Comparison of ENCODE assay signal across 8 cellular contexts in genomic region chr2:74188018-74188601, GRCh38. TPM values are rescaled to one million over a fixed set of nuclear protein-coding genes. Genes with fewer than 3 reads are reported as not detected.
DNase-seq lines count a peak whose midpoint lies in the region; ATAC-seq, FAIRE-seq and TF ChIP-seq lines count a peak whose summit lies in the region.

No MANE protein-coding gene starts in this region.

- RAD21 ChIA-PET in GM12878 (lab: Charles Lee; ENCODE audit: unreplicated experiment): interaction anchor here (0.9 to 1.9 kb wide), 3 partner anchors 10 to 20 kb away, joined by 3 to 5 read pairs (median 4); partner anchors contain the start of gene MOB1A

- H3K9me3 ChIP-seq in MG63 (no peaks in the 10 kb centered on the region), GM12878 (replicated peaks; ENCODE audit: control insufficient read depth, insufficient read depth, low read length) (no peaks in the 10 kb centered on the region)

- no peak for ATAC-seq in GM12878
- ATAC-seq in GM21528 (IDR thresholded peaks at IDR 0.05; ENCODE audit: low FRiP score, unreplicated experiment): no peak
- no peak for ATAC-seq in GM18861 (IDR thresholded peaks at IDR 0.05; ENCODE audit: unreplicated experiment)
- ATAC-seq in HG03280 (IDR thresholded peaks at IDR 0.05; ENCODE audit: unreplicated experiment): no peak

- no peak overlapping the region for H3K9ac ChIP-seq in GM12878 (ENCODE audit: control insufficient read depth, insufficient read depth, low read length)

- intact Hi-C loops in GM12878 (cut with micrococcal nuclease; ENCODE audit: unreplicated experiment) (no loop called here), lower leg skin (cut with DNase I; ENCODE audit: low total_unique reads) (no loop called here)

- peak; percentile 81 for FAIRE-seq in GM12878 (lab: Jason Lieb, UNC)

- H3K27me3 ChIP-seq in MG63 (no peaks in the 10 kb centered on the region), GM12878 (replicated peaks in 1 of 2; ENCODE audit: control insufficient read depth in 2 of 2, insufficient read depth in 2 of 2, low read length in 1 of 2) (no peaks in the 10 kb centered on the region)

- DNase-seq in DMS 273 treated with DMSO at 0.1 percent for 48 hours (lab: John Stamatoyannopoulos, UW): peak; percentile 51
- peak; percentile 92 for DNase-seq in MG63
- no peak for DNase-seq in GM12878 (ENCODE audit: low read depth, low spot score)
- peak; percentile 69 to 86 for DNase-seq in lower leg skin (ENCODE audit: low spot score in 2 of 2)
- DNase-seq in COLO829 (ENCODE audit: low spot score): no peak

- in situ Hi-C loops in GM12878 (cut with MboI): no loop called here

- SMC1A ChIA-PET in GM12878 (lab: Charles Lee; ENCODE audit: uncharacterized antibody, unreplicated experiment): interaction anchor here (1.8 to 2.6 kb wide), 4 partner anchors 10 to 19 kb away, joined by 4 to 9 read pairs (median 8); partner anchors contain the start of gene MOB1A

- H3K36me3 ChIP-seq in MG63 (no peaks in the 10 kb centered on the region), GM12878 (ENCODE audit: control insufficient read depth in 2 of 2, insufficient read depth in 2 of 2, low read length in 1 of 2) (no peaks in the 10 kb centered on the region)

- peaks cover 32% of the 10 kb centered on the region for H3K4me1 ChIP-seq in GM12878 (ENCODE audit: control insufficient read depth, insufficient read depth, low read length)

- no peaks in the 10 kb centered on the region for H4K20me1 ChIP-seq in GM12878 (ENCODE audit: control insufficient read depth, insufficient read depth)

- no peak for TF ChIP-seq CTCF in GM12878 (IDR thresholded peaks at IDR 0.05 in 2 of 3, conservative IDR thresholded peaks at IDR 0.05 in 1 of 3; ENCODE audit: control insufficient read depth in 2 of 3, extremely low read depth in 1 of 3, insufficient read depth in 1 of 3, low read depth in 3 of 3, low read length in 3 of 3)
- TF ChIP-seq CTCF in lower leg skin (IDR thresholded peaks at IDR 0.05): no peak

- BruUV-seq in GM12878 (replicated peaks; lab: Mats Ljungman, UMichigan): no TSS peak

- CTCF ChIA-PET in GM12878 (lab: Yijun Ruan, JAX): interaction anchor here (1.0 to 1.4 kb wide), 3 partner anchors 10 to 16 kb away, joined by 4 to 5 read pairs (median 5); partner anchors contain the start of gene MTHFD2

- WGBS in GM12878 (ENCODE audit: insufficient coverage, insufficient replicate concordance, low lambda C conversion rate, missing lambda C conversion rate): 100% methylated on average over 6 of the region's 6 CpGs
- WGBS in lower leg skin, 2 donors: 29 to 56% methylated on average over 6 of the region's 6 CpGs

- TF ChIP-seq EP300 in GM12878 (IDR thresholded peaks at IDR 0.05; ENCODE audit: borderline replicate concordance in 1 of 2, control insufficient read depth in 1 of 2, low read depth in 2 of 2, low read length in 2 of 2): no peak

- H3K4me3 ChIP-seq in MG63: no peak overlapping the region
- no peak overlapping the region for H3K4me3 ChIP-seq in GM12878
- no peak overlapping the region for H3K4me3 ChIP-seq in lower leg skin (ENCODE audit: low read depth, poor library complexity, severe bottlenecking)

- POLR2A ChIA-PET in GM12878 (lab: Charles Lee): interaction anchor here (0.6 to 8.2 kb wide), 5 partner anchors 10 to 265 kb away, joined by 4 to 83 read pairs (median 6); partner anchors contain the start of genes MOB1A and MTHFD2

- TF ChIP-seq RAD21 in GM12878 (IDR thresholded peaks at IDR 0.05; ENCODE audit: insufficient read depth, low read depth, low read length): no peak

- H3K4me2 ChIP-seq in GM12878 (ENCODE audit: control insufficient read depth, insufficient read depth): peak overlapping the region; percentile 41

- H2AFZ ChIP-seq in GM12878 (ENCODE audit: control insufficient read depth, low read depth, low read length): no peak overlapping the region

- TF ChIP-seq POLR2A in GM12878 (IDR thresholded peaks at IDR 0.05; ENCODE audit: low read depth, low read length): no peak
- TF ChIP-seq POLR2A in lower leg skin (IDR thresholded peaks at IDR 0.05): no peak

- H3K27ac ChIP-seq in GM12878 (ENCODE audit: control insufficient read depth, insufficient read depth): no peak overlapping the region

- no peaks in the 10 kb centered on the region for H3K79me2 ChIP-seq in GM12878 (ENCODE audit: control insufficient read depth, insufficient read depth, low read length)

TF ChIP-seq in GM12878, 131 proteins besides CTCF, POLR2A, EP300 and RAD21 (continues in another document):
- TF ChIP-seq ZNF217 (IDR thresholded peaks at IDR 0.05) (no peak), MXI1 (IDR thresholded peaks at IDR 0.05; ENCODE audit: low read depth, low read length) (no peak), ESRRA (IDR thresholded peaks at IDR 0.05; ENCODE audit: low read length) (no peak), HDGF (IDR thresholded peaks at IDR 0.05) (no peak), GATAD2B (conservative IDR thresholded peaks at IDR 0.05; ENCODE audit: low read depth) (no peak), PKNOX1 (IDR thresholded peaks at IDR 0.05) (peak; percentile 20; the same call in 1 of the 2 replicates)

RNA-seq across cellular contexts. Expression of gene MOB1A, which starts 9.4 kb away (rescaled TPM):
- total RNA-seq in MG63 (2014; rRNA removed; shearing (Covaris generic); ENCODE audit: low replicate concordance): 95.6 and 187 TPM in 2 replicates
- total RNA-seq in GM12878 (2013; cell fraction: nucleolus; rRNA removed): 106 and 110 TPM in 2 replicates
- total RNA-seq in GM12878 (2014; rRNA removed) (162 and 211 TPM in 2 replicates), GM12878 (2014; rRNA removed; fragmentation: Illumina TruSeq; extraction: Trizol) (182 and 184 TPM in 2 replicates), GM12878 (2021) (226 and 232 TPM in 2 replicates), lower leg skin (10 to 100 TPM; 62.7 to 90.8 (median 76.6) TPM)
- polyA plus RNA-seq in GM12878 (2011; ENCODE audit: low read depth): 47.8 TPM
- polyA plus RNA-seq in GM12878 (2011; rRNA removed) (219 and 345 TPM in 2 replicates), GM12878 (2014; fragmentation: Illumina TruSeq; extraction: Trizol) (143 and 186 TPM in 2 replicates), GM12878 (2014; fragmentation: Nextera tagmentation; extraction: Ambion mirVana) (10 to 100 TPM; 41.2 to 58.5 TPM), GM12878 (2014; rRNA removed) (81.2 and 102 TPM in 2 replicates), GM12878 (2016; fragmentation: Nextera tagmentation; extraction: Ambion mirVana) (100 to 1,000 TPM; 221 to 223 TPM)
- 68.2 and 85.6 TPM in 2 replicates for polyA plus RNA-seq in GM12878 (2011; cell fraction: cytosol; rRNA removed)
- polyA plus RNA-seq in GM12878 (2011; cell fraction: nucleus; rRNA removed): 42.1 and 48.0 TPM in 2 replicates
- 75.4 and 79.3 TPM in 2 replicates for polyA plus RNA-seq in GM12878 (2012)
- polyA minus RNA-seq in GM12878 (2011; rRNA and poly(A)+ RNA removed): 92.1 and 208 TPM in 2 replicates
- polyA minus RNA-seq in GM12878 (2011; cell fraction: cytosol; rRNA and poly(A)+ RNA removed): 48.1 and 59.3 TPM in 2 replicates
- polyA minus RNA-seq in GM12878 (2011; cell fraction: nucleus; rRNA and poly(A)+ RNA removed): 20.7 and 40.2 TPM in 2 replicates

RNA-seq across cellular contexts. Expression of gene MTHFD2, which starts 10.3 kb away (rescaled TPM):
- total RNA-seq in MG63 (2014; rRNA removed; shearing (Covaris generic); ENCODE audit: low replicate concordance): 445 and 448 TPM in 2 replicates
- total RNA-seq in GM12878 (2013; cell fraction: nucleolus; rRNA removed): 39.8 and 56.0 TPM in 2 replicates
- total RNA-seq in GM12878 (2014; rRNA removed) (139 and 164 TPM in 2 replicates), GM12878 (2014; rRNA removed; fragmentation: Illumina TruSeq; extraction: Trizol) (144 TPM in 2 replicates), GM12878 (2021) (180 and 192 TPM in 2 replicates), lower leg skin (10 to 100 TPM; 12.5 to 31.8 (median 17.5) TPM)
- 76.6 TPM for polyA plus RNA-seq in GM12878 (2011; ENCODE audit: low read depth)
- polyA plus RNA-seq in GM12878 (2011; rRNA removed) (265 and 421 TPM in 2 replicates), GM12878 (2014; fragmentation: Illumina TruSeq; extraction: Trizol) (129 and 153 TPM in 2 replicates), GM12878 (2014; fragmentation: Nextera tagmentation; extraction: Ambion mirVana) (100 to 1,000 TPM; 237 to 292 TPM), GM12878 (2014; rRNA removed) (152 and 155 TPM in 2 replicates), GM12878 (2016; fragmentation: Nextera tagmentation; extraction: Ambion mirVana) (100 to 1,000 TPM; 128 to 134 TPM)
- polyA plus RNA-seq in GM12878 (2011; cell fraction: cytosol; rRNA removed): 114 and 226 TPM in 2 replicates
- polyA plus RNA-seq in GM12878 (2011; cell fraction: nucleus; rRNA removed): 98.3 and 124 TPM in 2 replicates
- polyA plus RNA-seq in GM12878 (2012): 115 and 137 TPM in 2 replicates
- 166 and 191 TPM in 2 replicates for polyA minus RNA-seq in GM12878 (2011; rRNA and poly(A)+ RNA removed)
- 44.0 and 62.0 TPM in 2 replicates for polyA minus RNA-seq in GM12878 (2011; cell fraction: cytosol; rRNA and poly(A)+ RNA removed)
- 14.4 and 33.0 TPM in 2 replicates for polyA minus RNA-seq in GM12878 (2011; cell fraction: nucleus; rRNA and poly(A)+ RNA removed)

RNA-seq across cellular contexts. Expression of gene BOLA3, which starts 40.4 kb away (rescaled TPM):
- 132 and 206 TPM in 2 replicates for total RNA-seq in MG63 (2014; rRNA removed; shearing (Covaris generic); ENCODE audit: low replicate concordance)
- 4.2 and 7.9 TPM in 2 replicates for total RNA-seq in GM12878 (2013; cell fraction: nucleolus; rRNA removed)
- total RNA-seq in GM12878 (2014; rRNA removed): 70.3 and 82.6 TPM in 2 replicates
- 71.6 and 81.1 TPM in 2 replicates for total RNA-seq in GM12878 (2014; rRNA removed; fragmentation: Illumina TruSeq; extraction: Trizol)
- 62.6 and 63.5 TPM in 2 replicates for total RNA-seq in GM12878 (2021)
- 23.1 TPM for polyA plus RNA-seq in GM12878 (2011; ENCODE audit: low read depth)
- 65.6 and 92.7 TPM in 2 replicates for polyA plus RNA-seq in GM12878 (2011; rRNA removed)
- polyA plus RNA-seq in GM12878 (2011; cell fraction: cytosol; rRNA removed): 36.2 and 49.5 TPM in 2 replicates
- polyA plus RNA-seq in GM12878 (2011; cell fraction: nucleus; rRNA removed): 14.5 and 17.1 TPM in 2 replicates
- polyA plus RNA-seq in GM12878 (2012): 68.9 and 75.8 TPM in 2 replicates
- 40.0 and 109 TPM in 2 replicates for polyA plus RNA-seq in GM12878 (2014; fragmentation: Illumina TruSeq; extraction: Trizol)
- 100 to 1,000 TPM; 164 to 168 TPM for polyA plus RNA-seq in GM12878 (2014; fragmentation: Nextera tagmentation; extraction: Ambion mirVana)
- polyA plus RNA-seq in GM12878 (2014; rRNA removed): 102 and 158 TPM in 2 replicates
- polyA plus RNA-seq in GM12878 (2016; fragmentation: Nextera tagmentation; extraction: Ambion mirVana): 100 to 1,000 TPM; 283 to 300 TPM
- polyA minus RNA-seq in GM12878 (2011; rRNA and poly(A)+ RNA removed): 9.3 and 9.9 TPM in 2 replicates
- polyA minus RNA-seq in GM12878 (2011; cell fraction: cytosol; rRNA and poly(A)+ RNA removed): 9.0 and 10.6 TPM in 2 replicates
- polyA minus RNA-seq in GM12878 (2011; cell fraction: nucleus; rRNA and poly(A)+ RNA removed): 5.1 and 7.7 TPM in 2 replicates
- 10 to 100 TPM in 3 of 4 donors, 1 to 10 TPM in 1; 7.8 to 19.9 (median 16.6) TPM for total RNA-seq in lower leg skin

Comparison
In these comparisons a context has a peak if more than half of its experiments do, and no peak if none do; other contexts are left out.
1. DNase-seq: peak in DMS 273 treated with DMSO at 0.1 percent for 48 hours (single experiment), MG63 (single experiment) and lower leg skin (2 of 2); none in GM12878 (single experiment) and COLO829 (single experiment).